ENCODE assay signal across 22 cellular contexts in genomic region chr2:104897515-104898184, GRCh38. TPM values are rescaled to one million over a fixed set of nuclear protein-coding genes. Genes with fewer than 3 reads are reported as not detected.
DNase-seq lines count a peak whose midpoint lies in the region; ATAC-seq and TF ChIP-seq lines count a peak whose summit lies in the region.
"Had no signal": no experiment of that assay in that cellular context is flagged by ENCODE, and none has a peak within 500 bp of the region (broad histone marks: within the 10 kb centered on the region; RNA-seq: fewer than 3 reads in every experiment).

No MANE protein-coding gene starts in this region.

- no peaks in the 10 kb centered on the region for H3K4me1 ChIP-seq in RWPE2 (ENCODE audit: insufficient read depth, poor library complexity, severe bottlenecking)
- H3K4me1 ChIP-seq: BE2C, sigmoid colon had no signal

- no peaks in the 10 kb centered on the region for H3K27me3 ChIP-seq in RWPE2 (ENCODE audit: insufficient read depth, poor library complexity, severe bottlenecking)
- H3K27me3 ChIP-seq: BE2C, ovary, sigmoid colon had no signal

- no peak for TF ChIP-seq CTCF in RWPE2 (IDR thresholded peaks at IDR 0.05; ENCODE audit: poor library complexity, severe bottlenecking)
- no peak for TF ChIP-seq CTCF in epithelial cell of proximal tubule (conservative IDR thresholded peaks at IDR 0.05; ENCODE audit: low read depth, low read length)

- no peak overlapping the region for H3K4me3 ChIP-seq in RWPE2 (ENCODE audit: severe bottlenecking)
- no peak overlapping the region for H3K4me3 ChIP-seq in epithelial cell of proximal tubule (ENCODE audit: low read depth, low read length)
- no peak overlapping the region for H3K4me3 ChIP-seq in skeletal muscle cell (ENCODE audit: low read depth, low read length)
- H3K4me3 ChIP-seq: ovary, sigmoid colon had no signal

- H3K36me3 ChIP-seq in RWPE2 (ENCODE audit: low read depth) = no peaks in the 10 kb centered on the region
- H3K36me3 ChIP-seq: BE2C, ovary, sigmoid colon had no signal

- ATAC-seq in RWPE2 (ENCODE audit: low read depth) (peak; percentile 84), HG03108 (IDR thresholded peaks at IDR 0.05; ENCODE audit: unreplicated experiment) (no peak)
- ATAC-seq: activated CD8-positive, alpha-beta T cell treated with anti-CD3 and anti-CD28 coated beads for 36 hours; activated naive CD4-positive, alpha-beta T cell treated with anti-CD3 and anti-CD28 coated beads, Interleukin-2, amount 50 U/mL, for 72 hours; activated T-cell treated with anti-CD3 and anti-CD28 coated beads, Interleukin-2, amount 50 U/mL, for 4 hours; effector memory CD8-positive, alpha-beta T cell; T-cell had no signal

- peak overlapping the region; percentile 68 for H3K27ac ChIP-seq in RWPE2 (ENCODE audit: poor library complexity, severe bottlenecking)
- H3K27ac ChIP-seq: ovary, sigmoid colon had no signal

- peak; percentile 33 for DNase-seq in ELR (ENCODE audit: low read depth)
- no peak for DNase-seq in RWPE2 (ENCODE audit: low spot score)
- DNase-seq in epithelial cell of proximal tubule (ENCODE audit: low read depth) = peak; percentile 32
- peak; percentile 83 for DNase-seq in skeletal muscle cell (ENCODE audit: low read depth)
- DNase-seq in RPMI8226 = no peak
- no peak for DNase-seq in NCI-H510A (lab: John Stamatoyannopoulos, UW)
- DNase-seq: activated CD8-positive, alpha-beta T cell treated with anti-CD3 and anti-CD28 coated beads for 36 hours; activated T-cell treated with anti-CD3 and anti-CD28 coated beads, Interleukin-2, amount 50 U/mL, for 4 hours; BE2C; caudate nucleus; effector memory CD8-positive, alpha-beta T cell; NCI-H1105; NCI-H2171 treated with DMSO at 0.1 percent for 48 hours; NCI-H774; ovary; sigmoid colon; stimulated activated CD4-positive, alpha-beta T cell treated with anti-CD3 and anti-CD28 coated beads, Interleukin-2, amount 100 ng/mL, for 48 hours; T-cell had no signal

- H3K9me3 ChIP-seq in RWPE2 (ENCODE audit: severe bottlenecking) = no peaks in the 10 kb centered on the region
- H3K9me3 ChIP-seq: BE2C, ovary, sigmoid colon had no signal

RNA-seq across cellular contexts. Expression of gene POU3F3, which starts 43.7 kb away (rescaled TPM):
- total RNA-seq in epithelial cell of proximal tubule = 22.1 and 34.0 TPM in 2 replicates
- total RNA-seq: activated CD8-positive, alpha-beta T cell treated with anti-CD3 and anti-CD28 coated beads for 36 hours; activated naive CD4-positive, alpha-beta T cell treated with anti-CD3 and anti-CD28 coated beads, Interleukin-2, amount 50 U/mL, for 72 hours; activated T-cell treated with anti-CD3 and anti-CD28 coated beads, Interleukin-2, amount 50 U/mL, for 4 hours; liver; myocyte; T-cell had no signal

Comparison
In these comparisons a context has a peak if more than half of its experiments do, and no peak if none do; other contexts are left out.
1. DNase-seq: peak in ELR (single experiment), epithelial cell of proximal tubule (single experiment) and skeletal muscle cell (single experiment); none in RWPE2 (single experiment), RPMI8226 (single experiment) and NCI-H510A (single experiment).